ENCODE assay signal across 1 cellular context in genomic region chr20:23365390-23366165, GRCh38.
A peak's percentile ranks its signal among the peaks of the same experiment; 100 is the strongest.
TF ChIP-seq lines count a peak whose summit lies in the region.

No MANE protein-coding gene starts in this region.

TF ChIP-seq in HepG2, 621 proteins besides CTCF, POLR2A, EP300 and RAD21 (continued from another document and continues in another):
- TF ChIP-seq, protein P1, sequence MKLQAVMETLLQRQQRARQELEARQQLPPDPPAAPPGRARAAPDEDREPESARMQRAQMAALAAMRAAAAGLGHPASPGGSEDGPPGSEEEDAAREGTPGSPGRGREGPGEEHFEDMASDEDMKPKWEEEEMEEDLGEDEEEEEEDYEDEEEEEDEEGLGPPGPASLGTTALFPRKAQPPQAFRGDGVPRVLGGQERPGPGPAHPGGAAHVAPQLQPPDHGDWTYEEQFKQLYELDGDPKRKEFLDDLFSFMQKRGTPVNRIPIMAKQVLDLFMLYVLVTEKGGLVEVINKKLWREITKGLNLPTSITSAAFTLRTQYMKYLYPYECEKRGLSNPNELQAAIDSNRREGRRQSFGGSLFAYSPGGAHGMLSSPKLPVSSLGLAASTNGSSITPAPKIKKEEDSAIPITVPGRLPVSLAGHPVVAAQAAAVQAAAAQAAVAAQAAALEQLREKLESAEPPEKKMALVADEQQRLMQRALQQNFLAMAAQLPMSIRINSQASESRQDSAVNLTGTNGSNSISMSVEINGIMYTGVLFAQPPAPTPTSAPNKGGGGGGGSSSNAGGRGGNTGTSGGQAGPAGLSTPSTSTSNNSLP (IDR thresholded peaks at IDR 0.05; ENCODE audit: low read depth, low read length) = no peak
- TF ChIP-seq ZNF703 (CRISPR knock-in tag; IDR thresholded peaks at IDR 0.05; ENCODE audit: borderline replicate concordance) = no peak
- no peak for TF ChIP-seq MAFK (conservative IDR thresholded peaks at IDR 0.05 in 1 of 2, IDR thresholded peaks at IDR 0.05 in 1 of 2; ENCODE audit: low read length in 2 of 2)
- peak; percentile 62 for TF ChIP-seq AGO1 (IDR thresholded peaks at IDR 0.05; ENCODE audit: low read depth, low read length, poor library complexity, severe bottlenecking)
- peak; percentile 91 for TF ChIP-seq ZBTB33 (CRISPR knock-in tag; IDR thresholded peaks at IDR 0.05)
- no peak for TF ChIP-seq NFE2 (CRISPR knock-in tag; IDR thresholded peaks at IDR 0.05)
- TF ChIP-seq NFATC3 (CRISPR knock-in tag; IDR thresholded peaks at IDR 0.05) = no peak
- TF ChIP-seq HNRNPL (IDR thresholded peaks at IDR 0.05; ENCODE audit: low read depth, low read length) = no peak
- TF ChIP-seq RARA (CRISPR knock-in tag; IDR thresholded peaks at IDR 0.05) = no peak
- TF ChIP-seq ZNF607 (CRISPR knock-in tag; IDR thresholded peaks at IDR 0.05; ENCODE audit: borderline replicate concordance) = 0 out of 2 replicates have a peak, but pooled peaks have one; percentile 39
- TF ChIP-seq E2F2 (CRISPR knock-in tag; IDR thresholded peaks at IDR 0.05; ENCODE audit: borderline replicate concordance) = 0 out of 2 replicates have a peak, but pooled peaks have one; percentile 25
- no peak for TF ChIP-seq REPIN1 (CRISPR knock-in tag; IDR thresholded peaks at IDR 0.05; ENCODE audit: borderline replicate concordance, low read depth)
- peak; percentile 55; the same call in 1 of the 2 replicates for TF ChIP-seq ZC3H13 (CRISPR knock-in tag; IDR thresholded peaks at IDR 0.05)
- TF ChIP-seq HIVEP1 (CRISPR knock-in tag; IDR thresholded peaks at IDR 0.05) = no peak
- TF ChIP-seq, protein P2, sequence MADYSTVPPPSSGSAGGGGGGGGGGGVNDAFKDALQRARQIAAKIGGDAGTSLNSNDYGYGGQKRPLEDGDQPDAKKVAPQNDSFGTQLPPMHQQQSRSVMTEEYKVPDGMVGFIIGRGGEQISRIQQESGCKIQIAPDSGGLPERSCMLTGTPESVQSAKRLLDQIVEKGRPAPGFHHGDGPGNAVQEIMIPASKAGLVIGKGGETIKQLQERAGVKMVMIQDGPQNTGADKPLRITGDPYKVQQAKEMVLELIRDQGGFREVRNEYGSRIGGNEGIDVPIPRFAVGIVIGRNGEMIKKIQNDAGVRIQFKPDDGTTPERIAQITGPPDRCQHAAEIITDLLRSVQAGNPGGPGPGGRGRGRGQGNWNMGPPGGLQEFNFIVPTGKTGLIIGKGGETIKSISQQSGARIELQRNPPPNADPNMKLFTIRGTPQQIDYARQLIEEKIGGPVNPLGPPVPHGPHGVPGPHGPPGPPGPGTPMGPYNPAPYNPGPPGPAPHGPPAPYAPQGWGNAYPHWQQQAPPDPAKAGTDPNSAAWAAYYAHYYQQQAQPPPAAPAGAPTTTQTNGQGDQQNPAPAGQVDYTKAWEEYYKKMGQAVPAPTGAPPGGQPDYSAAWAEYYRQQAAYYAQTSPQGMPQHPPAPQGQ (CRISPR knock-in tag; IDR thresholded peaks at IDR 0.05; ENCODE audit: borderline replicate concordance) = no peak
- TF ChIP-seq NR3C1 (CRISPR knock-in tag; IDR thresholded peaks at IDR 0.05) = peak; percentile 29; the same call in 1 of the 2 replicates
- TF ChIP-seq BORCS8-MEF2B (CRISPR knock-in tag; IDR thresholded peaks at IDR 0.05) = no peak
- no peak for TF ChIP-seq ZNF24 (IDR thresholded peaks at IDR 0.05)
- no peak for TF ChIP-seq ZNF770 (CRISPR knock-in tag; IDR thresholded peaks at IDR 0.05)
- TF ChIP-seq ZHX2 (IDR thresholded peaks at IDR 0.05; ENCODE audit: low read depth) = no peak
- no peak for TF ChIP-seq ZHX2 (CRISPR knock-in tag; IDR thresholded peaks at IDR 0.05; ENCODE audit: borderline replicate concordance)
- no peak; the same call in 1 of the 2 replicates for TF ChIP-seq ZNF75D (CRISPR knock-in tag; IDR thresholded peaks at IDR 0.05; ENCODE audit: borderline replicate concordance)
- no peak for TF ChIP-seq ZBTB1 (CRISPR knock-in tag; IDR thresholded peaks at IDR 0.05; ENCODE audit: borderline replicate concordance)
- TF ChIP-seq MIER2 (CRISPR knock-in tag; IDR thresholded peaks at IDR 0.05) = no peak
- TF ChIP-seq DNMT1 (CRISPR knock-in tag; IDR thresholded peaks at IDR 0.05) = 0 out of 2 replicates have a peak, but pooled peaks have one; percentile 48
- TF ChIP-seq PITX1 (CRISPR knock-in tag; IDR thresholded peaks at IDR 0.05) = no peak
- TF ChIP-seq PPARG (CRISPR knock-in tag; conservative IDR thresholded peaks at IDR 0.05) = no peak
- no peak for TF ChIP-seq CBX5 (CRISPR knock-in tag; IDR thresholded peaks at IDR 0.05; ENCODE audit: borderline replicate concordance)
- TF ChIP-seq ZSCAN9 (CRISPR knock-in tag; IDR thresholded peaks at IDR 0.05; ENCODE audit: borderline replicate concordance) = no peak
- TF ChIP-seq CENPT (CRISPR knock-in tag; IDR thresholded peaks at IDR 0.05; ENCODE audit: low read depth) = peak; percentile 70; the same call in 1 of the 2 replicates
- TF ChIP-seq ZNF501 (CRISPR knock-in tag; IDR thresholded peaks at IDR 0.05) = 0 out of 2 replicates have a peak, but pooled peaks have one; percentile 43
- no peak for TF ChIP-seq JARID2 (CRISPR knock-in tag; IDR thresholded peaks at IDR 0.05; ENCODE audit: insufficient replicate concordance)
- TF ChIP-seq, protein P3, sequence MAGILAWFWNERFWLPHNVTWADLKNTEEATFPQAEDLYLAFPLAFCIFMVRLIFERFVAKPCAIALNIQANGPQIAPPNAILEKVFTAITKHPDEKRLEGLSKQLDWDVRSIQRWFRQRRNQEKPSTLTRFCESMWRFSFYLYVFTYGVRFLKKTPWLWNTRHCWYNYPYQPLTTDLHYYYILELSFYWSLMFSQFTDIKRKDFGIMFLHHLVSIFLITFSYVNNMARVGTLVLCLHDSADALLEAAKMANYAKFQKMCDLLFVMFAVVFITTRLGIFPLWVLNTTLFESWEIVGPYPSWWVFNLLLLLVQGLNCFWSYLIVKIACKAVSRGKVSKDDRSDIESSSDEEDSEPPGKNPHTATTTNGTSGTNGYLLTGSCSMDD (CRISPR knock-in tag; IDR thresholded peaks at IDR 0.05) = no peak
- TF ChIP-seq, protein P4, sequence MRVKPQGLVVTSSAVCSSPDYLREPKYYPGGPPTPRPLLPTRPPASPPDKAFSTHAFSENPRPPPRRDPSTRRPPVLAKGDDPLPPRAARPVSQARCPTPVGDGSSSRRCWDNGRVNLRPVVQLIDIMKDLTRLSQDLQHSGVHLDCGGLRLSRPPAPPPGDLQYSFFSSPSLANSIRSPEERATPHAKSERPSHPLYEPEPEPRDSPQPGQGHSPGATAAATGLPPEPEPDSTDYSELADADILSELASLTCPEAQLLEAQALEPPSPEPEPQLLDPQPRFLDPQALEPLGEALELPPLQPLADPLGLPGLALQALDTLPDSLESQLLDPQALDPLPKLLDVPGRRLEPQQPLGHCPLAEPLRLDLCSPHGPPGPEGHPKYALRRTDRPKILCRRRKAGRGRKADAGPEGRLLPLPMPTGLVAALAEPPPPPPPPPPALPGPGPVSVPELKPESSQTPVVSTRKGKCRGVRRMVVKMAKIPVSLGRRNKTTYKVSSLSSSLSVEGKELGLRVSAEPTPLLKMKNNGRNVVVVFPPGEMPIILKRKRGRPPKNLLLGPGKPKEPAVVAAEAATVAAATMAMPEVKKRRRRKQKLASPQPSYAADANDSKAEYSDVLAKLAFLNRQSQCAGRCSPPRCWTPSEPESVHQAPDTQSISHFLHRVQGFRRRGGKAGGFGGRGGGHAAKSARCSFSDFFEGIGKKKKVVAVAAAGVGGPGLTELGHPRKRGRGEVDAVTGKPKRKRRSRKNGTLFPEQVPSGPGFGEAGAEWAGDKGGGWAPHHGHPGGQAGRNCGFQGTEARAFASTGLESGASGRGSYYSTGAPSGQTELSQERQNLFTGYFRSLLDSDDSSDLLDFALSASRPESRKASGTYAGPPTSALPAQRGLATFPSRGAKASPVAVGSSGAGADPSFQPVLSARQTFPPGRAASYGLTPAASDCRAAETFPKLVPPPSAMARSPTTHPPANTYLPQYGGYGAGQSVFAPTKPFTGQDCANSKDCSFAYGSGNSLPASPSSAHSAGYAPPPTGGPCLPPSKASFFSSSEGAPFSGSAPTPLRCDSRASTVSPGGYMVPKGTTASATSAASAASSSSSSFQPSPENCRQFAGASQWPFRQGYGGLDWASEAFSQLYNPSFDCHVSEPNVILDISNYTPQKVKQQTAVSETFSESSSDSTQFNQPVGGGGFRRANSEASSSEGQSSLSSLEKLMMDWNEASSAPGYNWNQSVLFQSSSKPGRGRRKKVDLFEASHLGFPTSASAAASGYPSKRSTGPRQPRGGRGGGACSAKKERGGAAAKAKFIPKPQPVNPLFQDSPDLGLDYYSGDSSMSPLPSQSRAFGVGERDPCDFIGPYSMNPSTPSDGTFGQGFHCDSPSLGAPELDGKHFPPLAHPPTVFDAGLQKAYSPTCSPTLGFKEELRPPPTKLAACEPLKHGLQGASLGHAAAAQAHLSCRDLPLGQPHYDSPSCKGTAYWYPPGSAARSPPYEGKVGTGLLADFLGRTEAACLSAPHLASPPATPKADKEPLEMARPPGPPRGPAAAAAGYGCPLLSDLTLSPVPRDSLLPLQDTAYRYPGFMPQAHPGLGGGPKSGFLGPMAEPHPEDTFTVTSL (CRISPR knock-in tag; IDR thresholded peaks at IDR 0.05; ENCODE audit: borderline replicate concordance) = no peak
- TF ChIP-seq ZNF720 (CRISPR knock-in tag; IDR thresholded peaks at IDR 0.05) = no peak
- TF ChIP-seq FOXM1 (CRISPR knock-in tag; IDR thresholded peaks at IDR 0.05) = no peak
- no peak for TF ChIP-seq ZNF350 (CRISPR knock-in tag; IDR thresholded peaks at IDR 0.05; ENCODE audit: borderline replicate concordance, low read depth)
- TF ChIP-seq SKI (IDR thresholded peaks at IDR 0.05; ENCODE audit: partially characterized antibody) = no peak
- TF ChIP-seq, protein P5, sequence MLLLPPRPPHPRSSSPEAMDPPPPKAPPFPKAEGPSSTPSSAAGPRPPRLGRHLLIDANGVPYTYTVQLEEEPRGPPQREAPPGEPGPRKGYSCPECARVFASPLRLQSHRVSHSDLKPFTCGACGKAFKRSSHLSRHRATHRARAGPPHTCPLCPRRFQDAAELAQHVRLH (CRISPR knock-in tag; IDR thresholded peaks at IDR 0.05; ENCODE audit: borderline replicate concordance, low read depth) = no peak
